ENCODE assay signal across 8 cellular contexts in genomic region chr7:155803418-155804376, GRCh38. TPM values are rescaled to one million over a fixed set of nuclear protein-coding genes. Genes with fewer than 3 reads are reported as not detected.
DNase-seq lines count a peak whose midpoint lies in the region; FAIRE-seq and TF ChIP-seq lines count a peak whose summit lies in the region.

No MANE protein-coding gene starts in this region.

- no peaks in the 10 kb centered on the region for H3K4me1 ChIP-seq in small intestine (ENCODE audit: control insufficient read depth in 2 of 2, insufficient read depth in 1 of 2, low read depth in 1 of 2, low read length in 1 of 2)

- no peaks in the 10 kb centered on the region for H3K9me3 ChIP-seq in small intestine (ENCODE audit: control insufficient read depth, low read depth)

- no peaks in the 10 kb centered on the region for H3K9me3 Mint-ChIP-seq in T-helper 1 cell treated with Interleukin-12 subunit alpha and Interleukin-12 subunit beta and Interleukin-4 antibody, amounts not matched to agents 30 μg/mL and 1 μg/mL, for 36 hours
- H3K9me3 Mint-ChIP-seq in glutamatergic neuron (ENCODE audit: unreplicated experiment) = no peaks in the 10 kb centered on the region

- H3K27ac Mint-ChIP-seq in T-helper 1 cell treated with Interleukin-12 subunit alpha and Interleukin-12 subunit beta and Interleukin-4 antibody, amounts not matched to agents 30 μg/mL and 1 μg/mL, for 36 hours = peak overlapping the region; percentile 62
- no peak overlapping the region for H3K27ac Mint-ChIP-seq in glutamatergic neuron (ENCODE audit: unreplicated experiment)

- FAIRE-seq in small intestine (lab: Jason Lieb, UNC) = no peak

- 32 to 70% (median 51%) methylated on average over 80 to 96 of the region's 96 CpGs for WGBS in small intestine, 3 donors

- H3K27me3 ChIP-seq in small intestine (ENCODE audit: control insufficient read depth in 2 of 2, insufficient read depth in 2 of 2, low read length in 2 of 2) = peaks cover 0 to 26% of the 10 kb centered on the region in 2 donors

- no peak overlapping the region for H3K27ac ChIP-seq in small intestine (ENCODE audit: low read depth in 1 of 2, low read length in 1 of 2)

- H3K4me1 Mint-ChIP-seq in T-helper 1 cell treated with Interleukin-12 subunit alpha and Interleukin-12 subunit beta and Interleukin-4 antibody, amounts not matched to agents 30 μg/mL and 1 μg/mL, for 36 hours (ENCODE audit: low read depth) = peaks cover 16% of the 10 kb centered on the region
- no peaks in the 10 kb centered on the region for H3K4me1 Mint-ChIP-seq in glutamatergic neuron (ENCODE audit: low read depth, unreplicated experiment)

- H3K4me3 Mint-ChIP-seq in T-helper 1 cell treated with Interleukin-12 subunit alpha and Interleukin-12 subunit beta and Interleukin-4 antibody, amounts not matched to agents 30 μg/mL and 1 μg/mL, for 36 hours = peak overlapping the region; percentile 73
- peak overlapping the region; percentile 88 for H3K4me3 Mint-ChIP-seq in glutamatergic neuron (ENCODE audit: unreplicated experiment)

- peak; percentile 55 for DNase-seq in SIG-M5 treated with dmso at 0.1 percent for 504 hours (lab: John Stamatoyannopoulos, UW; ENCODE audit: unreplicated experiment)
- DNase-seq in SIG-M5 (lab: John Stamatoyannopoulos, UW) = no peak
- DNase-seq in glutamatergic neuron = peak; percentile 50
- DNase-seq in small intestine = no peak
- no peak for DNase-seq in DMS153 treated with DMSO at 0.1 percent for 48 hours (lab: John Stamatoyannopoulos, UW; ENCODE audit: unreplicated experiment)
- DNase-seq in RKO (ENCODE audit: low spot score) = no peak
- DNase-seq in NCI-H1092 treated with DMSO at 0.1 percent for 48 hours (lab: John Stamatoyannopoulos, UW) = no peak

- peaks cover 76% of the 10 kb centered on the region for H3K27me3 Mint-ChIP-seq in T-helper 1 cell treated with Interleukin-12 subunit alpha and Interleukin-12 subunit beta and Interleukin-4 antibody, amounts not matched to agents 30 μg/mL and 1 μg/mL, for 36 hours (ENCODE audit: low read depth)
- H3K27me3 Mint-ChIP-seq in glutamatergic neuron (ENCODE audit: unreplicated experiment) = peaks cover 21% of the 10 kb centered on the region

- H3K4me3 ChIP-seq in small intestine (ENCODE audit: low read depth in 1 of 2, low read length in 2 of 2) = peak overlapping the region; percentile 12 to 20

- no peaks in the 10 kb centered on the region for H3K36me3 ChIP-seq in small intestine (ENCODE audit: control insufficient read depth in 2 of 2, insufficient read depth in 2 of 2, low read length in 2 of 2)

- peaks cover 1% of the 10 kb centered on the region for H3K36me3 Mint-ChIP-seq in T-helper 1 cell treated with Interleukin-12 subunit alpha and Interleukin-12 subunit beta and Interleukin-4 antibody, amounts not matched to agents 30 μg/mL and 1 μg/mL, for 36 hours (ENCODE audit: low read depth)
- H3K36me3 Mint-ChIP-seq in glutamatergic neuron (ENCODE audit: unreplicated experiment) = no peaks in the 10 kb centered on the region

- TF ChIP-seq CTCF in glutamatergic neuron (IDR thresholded peaks at IDR 0.05; ENCODE audit: partially characterized antibody, unreplicated experiment) = no peak

RNA-seq across cellular contexts. Expression of gene SHH, which starts 8.6 kb away (rescaled TPM):
- total RNA-seq in glutamatergic neuron (ENCODE audit: unreplicated experiment) = not detected
- 1 to 10 TPM in 1 of 3 donors, under 1 TPM in 2; 0.27 to 1.7 (median 0.89) TPM for polyA plus RNA-seq in small intestine

Comparison
In these comparisons a context has a peak if more than half of its experiments do, and no peak if none do; other contexts are left out.
1. DNase-seq: peak in SIG-M5 treated with dmso at 0.1 percent for 504 hours (single experiment) and glutamatergic neuron (single experiment); none in SIG-M5 (single experiment), small intestine (single experiment), DMS153 treated with DMSO at 0.1 percent for 48 hours (single experiment), RKO (single experiment) and NCI-H1092 treated with DMSO at 0.1 percent for 48 hours (single experiment).